ENCODE assay signal across 17 cellular contexts in genomic region chr6:52507557-52508260, GRCh38.
DNase-seq lines count a peak whose midpoint lies in the region; ATAC-seq and TF ChIP-seq lines count a peak whose summit lies in the region.
"Had no signal": no experiment of that assay in that cellular context is flagged by ENCODE, and none has a peak within 500 bp of the region (broad histone marks: within the 10 kb centered on the region; RNA-seq: fewer than 3 reads in every experiment).

No MANE protein-coding gene starts in this region.

- H3K4me1 Mint-ChIP-seq in chondrocyte (ENCODE audit: low read depth): peaks cover 85% of the 10 kb centered on the region
- H3K4me1 Mint-ChIP-seq in stimulated activated naive CD8-positive, alpha-beta T cell treated with anti-CD3 and anti-CD28 coated beads, Interleukin-15, amount 100 ng/mL, for 72 hours: no peaks in the 10 kb centered on the region

- H3K4me3 Mint-ChIP-seq in chondrocyte (ENCODE audit: unreplicated experiment): no peak overlapping the region
- H3K4me3 Mint-ChIP-seq in stimulated activated naive CD8-positive, alpha-beta T cell treated with anti-CD3 and anti-CD28 coated beads, Interleukin-15, amount 100 ng/mL, for 72 hours: no peak overlapping the region

- H3K9me3 Mint-ChIP-seq in chondrocyte (ENCODE audit: low read depth): no peaks in the 10 kb centered on the region
- H3K9me3 Mint-ChIP-seq in stimulated activated naive CD8-positive, alpha-beta T cell treated with anti-CD3 and anti-CD28 coated beads, Interleukin-15, amount 100 ng/mL, for 72 hours: no peaks in the 10 kb centered on the region

- peak; percentile 90 for DNase-seq in EH (ENCODE audit: low read depth)
- peak; percentile 88 for DNase-seq in LHCN-M2 (ENCODE audit: low read depth)
- no peak for DNase-seq in chondrocyte (ENCODE audit: low spot score)
- DNase-seq in sciatic nerve (ENCODE audit: low spot score): no peak
- DNase-seq in stimulated activated naive CD8-positive, alpha-beta T cell treated with anti-CD3 and anti-CD28 coated beads, Interleukin-15, amount 100 ng/mL, for 72 hours: no peak
- no peak for DNase-seq in CD1c-positive myeloid dendritic cell (ENCODE audit: extremely low spot score)
- DNase-seq: activated CD4-positive, CD25-positive, alpha-beta regulatory T cell treated with anti-CD3 and anti-CD28 coated beads, Interleukin-2, amount 50 U/mL, for 72 hours; activated T-cell treated with anti-CD3 and anti-CD28 coated beads, Interleukin-2, amount 50 U/mL, for 48 hours; Calu3; GOT3; NCI-H1436; NCI-H748 treated with DMSO at 0.1 percent for 48 hours; pancreas; stimulated activated CD4-positive, alpha-beta T cell treated with anti-CD3 and anti-CD28 coated beads, Interleukin-1b, Interleukin-23, amount 100 ng/mL, for 48 hours; stimulated activated naive CD4-positive, alpha-beta T cell had no signal

- peaks cover 62% of the 10 kb centered on the region for H3K36me3 Mint-ChIP-seq in chondrocyte (ENCODE audit: low read depth)

- intact Hi-C loops in sciatic nerve (cut with DNase I): no loop called here

- H3K27ac Mint-ChIP-seq in chondrocyte (ENCODE audit: unreplicated experiment): peak overlapping the region; percentile 68
- H3K27ac Mint-ChIP-seq in stimulated activated naive CD8-positive, alpha-beta T cell treated with anti-CD3 and anti-CD28 coated beads, Interleukin-15, amount 100 ng/mL, for 72 hours: peak overlapping the region in 1 of 2 donors; percentile 30

- H3K27me3 Mint-ChIP-seq in chondrocyte (ENCODE audit: low read depth): no peaks in the 10 kb centered on the region
- no peaks in the 10 kb centered on the region for H3K27me3 Mint-ChIP-seq in stimulated activated naive CD8-positive, alpha-beta T cell treated with anti-CD3 and anti-CD28 coated beads, Interleukin-15, amount 100 ng/mL, for 72 hours

- no peak for TF ChIP-seq CTCF in chondrocyte (IDR thresholded peaks at IDR 0.05)

- ATAC-seq in sciatic nerve (peak; percentile 21), HG02884 (IDR thresholded peaks at IDR 0.05; ENCODE audit: unreplicated experiment) (no peak)
- no peak for ATAC-seq in stimulated activated naive CD8-positive, alpha-beta T cell treated with anti-CD3 and anti-CD28 coated beads, Interleukin-15, amount 100 ng/mL, for 72 hours
- ATAC-seq: body of pancreas, pancreas had no signal

Comparison
In these comparisons a context has a peak if more than half of its experiments do, and no peak if none do; other contexts are left out.
1. DNase-seq: peak in EH (single experiment) and LHCN-M2 (single experiment); none in chondrocyte (single experiment), sciatic nerve (single experiment), stimulated activated naive CD8-positive, alpha-beta T cell treated with anti-CD3 and anti-CD28 coated beads, Interleukin-15, amount 100 ng/mL, for 72 hours (0 of 2) and CD1c-positive myeloid dendritic cell (single experiment).